8 cellular contexts compared by ENCODE assay signal in the genomic region with DNA sequence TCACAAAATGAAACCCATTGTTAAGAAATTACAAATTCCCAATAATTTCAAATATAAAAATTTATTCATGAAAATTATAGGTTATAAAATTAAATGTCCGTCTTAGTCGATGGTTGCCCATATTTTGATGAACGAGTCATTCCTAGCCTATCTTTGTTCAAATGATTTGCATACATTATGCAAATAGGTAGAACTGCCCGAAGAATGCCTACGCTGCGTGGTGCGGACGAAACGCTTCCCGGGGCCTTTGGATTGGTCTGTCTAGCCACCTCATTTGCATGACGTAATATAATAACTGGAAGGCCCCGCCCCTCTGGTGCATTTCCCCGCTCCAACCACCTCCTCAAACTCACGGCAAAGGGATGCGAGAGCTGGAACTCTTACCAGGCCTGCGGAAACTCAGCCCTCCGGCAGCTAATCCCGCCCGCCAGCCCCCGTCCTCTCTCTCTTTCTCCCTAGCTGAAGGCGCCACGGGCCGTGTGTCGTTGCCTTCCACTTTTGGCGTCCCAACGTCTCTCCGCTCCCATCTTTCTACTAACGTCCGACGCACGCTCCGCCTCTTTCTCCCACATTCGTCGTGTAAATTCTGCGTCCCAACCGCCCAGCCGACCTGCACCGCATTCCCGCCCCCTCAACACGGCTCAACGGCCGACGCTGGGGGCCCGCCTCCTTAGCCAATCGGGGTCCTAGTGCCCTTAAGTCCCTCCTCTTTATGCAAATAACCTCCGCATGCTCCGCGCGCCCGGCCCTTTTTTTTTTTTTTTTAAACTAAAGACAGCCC. TPM values are rescaled to one million over a fixed set of nuclear protein-coding genes. Genes with fewer than 3 reads are reported as not detected.
DNase-seq lines count a peak whose midpoint lies in the region; ATAC-seq, FAIRE-seq and TF ChIP-seq lines count a peak whose summit lies in the region.

No MANE protein-coding gene starts in this region.

- H4K20me1 ChIP-seq in OCI-LY1 (ENCODE audit: insufficient read depth, low read length) (no peaks in the 10 kb centered on the region), endothelial cell of umbilical vein (replicated peaks; ENCODE audit: control insufficient read depth, extremely low read depth, insufficient read depth, low read length) (no peaks in the 10 kb centered on the region)

- H3K4me3 Mint-ChIP-seq in mesothelial cell of epicardium, result peak overlapping the region; percentile 81

- peaks cover 36% of the 10 kb centered on the region for H3K4me1 ChIP-seq in OCI-LY1 (ENCODE audit: insufficient read depth, low read length, severe bottlenecking)
- H3K4me1 ChIP-seq in endothelial cell of umbilical vein (ENCODE audit: control insufficient read depth, extremely low read depth, insufficient read depth, low read length), result peaks cover 13% of the 10 kb centered on the region

- peak; percentile 73 for ATAC-seq in GM21526 (IDR thresholded peaks at IDR 0.05; ENCODE audit: low FRiP score, unreplicated experiment)

- dilution Hi-C loops in endothelial cell of umbilical vein (cut with MboI; ENCODE audit: extremely low pct_ligation_motif_present, low sequenced_read_pairs), result no loop called here

- BruUV-seq in endothelial cell of umbilical vein (replicated peaks; lab: Mats Ljungman, UMichigan), result TSS peak; percentile 89

- no peaks in the 10 kb centered on the region for H3K9me3 ChIP-seq in OCI-LY1 (ENCODE audit: low read length)
- H3K9me3 ChIP-seq in endothelial cell of umbilical vein (replicated peaks; ENCODE audit: control insufficient read depth, insufficient read depth, low read length), result no peaks in the 10 kb centered on the region

- H3K36me3 ChIP-seq in OCI-LY1 (ENCODE audit: insufficient read depth, low read length), result peaks cover 41% of the 10 kb centered on the region
- peaks cover 12 to 14% of the 10 kb centered on the region in 2 experiments for H3K36me3 ChIP-seq in endothelial cell of umbilical vein (ENCODE audit: control insufficient read depth in 2 of 2, extremely low read depth in 1 of 2, insufficient read depth in 2 of 2, low read length in 2 of 2)

- CTCF ChIA-PET in endothelial cell of umbilical vein (lab: Charles Lee), result interaction anchor here (0.7 to 3.9 kb wide), 4 partner anchors 21 to 244 kb away, joined by 3 to 18 read pairs (median 4); a partner anchor contains a TSS

- H3F3A ChIP-seq in OCI-LY1 (ENCODE audit: insufficient read depth, low read length), result no peaks in the 10 kb centered on the region

- H3K9me2 ChIP-seq in OCI-LY1 (ENCODE audit: low read depth, low read length), result no peaks in the 10 kb centered on the region

- H3K4me2 ChIP-seq in OCI-LY1 (ENCODE audit: low read length) (peak overlapping the region; percentile 79), endothelial cell of umbilical vein (ENCODE audit: insufficient read depth, low read length) (peak overlapping the region; percentile 87)

- peak overlapping the region; percentile 98 for H3K4me3 ChIP-seq in OCI-LY1 (ENCODE audit: low read depth, low read length, poor library complexity, severe bottlenecking)
- H3K4me3 ChIP-seq in endothelial cell of umbilical vein (replicated peaks in 1 of 3; ENCODE audit: insufficient read depth in 1 of 3, low read depth in 1 of 3, low read length in 3 of 3), result peak overlapping the region in 2 of 3 experiments; percentile 57 to 80

- FAIRE-seq in endothelial cell of umbilical vein (lab: Jason Lieb, UNC), result peak; percentile 99

- H3K79me2 ChIP-seq in OCI-LY1 (ENCODE audit: insufficient read depth, low read length) (peaks cover 29% of the 10 kb centered on the region), endothelial cell of umbilical vein (ENCODE audit: control insufficient read depth, insufficient read depth, low read length) (peaks cover 41% of the 10 kb centered on the region)

- H3K4me1 Mint-ChIP-seq in mesothelial cell of epicardium, result peaks cover 33% of the 10 kb centered on the region

- H3K36me3 Mint-ChIP-seq in mesothelial cell of epicardium, result peaks cover 12% of the 10 kb centered on the region

- intact Hi-C loops in endothelial cell of umbilical vein (cut with micrococcal nuclease), result loop anchor here (1.0 to 5.0 kb wide), 9 partner anchors 32 to 243 kb away; a partner anchor contains a TSS

- POLR2A ChIA-PET in endothelial cell of umbilical vein (lab: Charles Lee), result interaction anchor here (1.2 to 1.6 kb wide), 2 partner anchors 39 to 41 kb away, joined by 3 read pairs; a partner anchor contains a TSS

- TF ChIP-seq CTCF in OCI-LY1 (IDR thresholded peaks at IDR 0.05; ENCODE audit: low read length) (no peak), endothelial cell of umbilical vein (IDR thresholded peaks at IDR 0.05; ENCODE audit: extremely low read depth in 1 of 2, insufficient read depth in 1 of 2, low read depth in 1 of 2, low read length in 2 of 2) (no peak), mesothelial cell of epicardium (IDR thresholded peaks at IDR 0.05; ENCODE audit: unreplicated experiment) (no peak)

- TF ChIP-seq POLR2A in endothelial cell of umbilical vein (IDR thresholded peaks at IDR 0.05; ENCODE audit: low read depth, low read length), result peak; percentile 73

- H3K9ac ChIP-seq in OCI-LY1 (ENCODE audit: low read length) (peak overlapping the region; percentile 69), endothelial cell of umbilical vein (replicated peaks; ENCODE audit: extremely low read depth, insufficient read depth, low read length) (peak overlapping the region; percentile 93)

- peak overlapping the region; percentile 99 for H3K27ac Mint-ChIP-seq in mesothelial cell of epicardium

- no peaks in the 10 kb centered on the region for H3K27me3 Mint-ChIP-seq in mesothelial cell of epicardium (ENCODE audit: low read depth)

- H3K27ac ChIP-seq in OCI-LY1 (ENCODE audit: low read depth, low read length, poor library complexity, severe bottlenecking) (peak overlapping the region; percentile 96), endothelial cell of umbilical vein (ENCODE audit: insufficient read depth, low read depth, low read length) (peak overlapping the region; percentile 95)

- no peaks in the 10 kb centered on the region for H3K27me3 ChIP-seq in OCI-LY1 (ENCODE audit: insufficient read depth, low read length)
- no peaks in the 10 kb centered on the region for H3K27me3 ChIP-seq in endothelial cell of umbilical vein (ENCODE audit: control insufficient read depth in 2 of 2, insufficient read depth in 2 of 2, low read length in 2 of 2)

- H3K9me1 ChIP-seq in endothelial cell of umbilical vein (replicated peaks; ENCODE audit: control insufficient read depth, extremely low read depth, insufficient read depth, low read length), result no peaks in the 10 kb centered on the region

- H2AFZ ChIP-seq in OCI-LY1 (ENCODE audit: low read length) (no peak overlapping the region), endothelial cell of umbilical vein (ENCODE audit: low read depth, low read length) (peak overlapping the region; percentile 65)

- no peaks in the 10 kb centered on the region for H3K9me3 Mint-ChIP-seq in mesothelial cell of epicardium

- peak; percentile 100 for DNase-seq in DMS 273 (lab: John Stamatoyannopoulos, UW; ENCODE audit: unreplicated experiment)
- peak; percentile 88 for DNase-seq in HuH-7 (ENCODE audit: low spot score)
- DNase-seq in activated T-cell treated with anti-CD3 and anti-CD28 coated beads for 1 hour (ENCODE audit: low read depth), result peak; percentile 91
- peak; percentile 100 for DNase-seq in endothelial cell of umbilical vein (ENCODE audit: low read depth, low spot score)
- DNase-seq in mesothelial cell of epicardium (ENCODE audit: low spot score in 2 of 2, unreplicated experiment in 2 of 2), result peak; percentile 87 to 93
- DNase-seq in stimulated activated CD8-positive, alpha-beta memory T cell treated with anti-CD3 and anti-CD28 coated beads, Interleukin-15, amount 100 ng/mL, for 4 hours (ENCODE audit: low read depth in 2 of 2), result peak; percentile 92 to 94

RNA-seq across cellular contexts. Expression of a gene that starts 0.5 kb away (rescaled TPM):
- total RNA-seq in endothelial cell of umbilical vein (218 and 229 TPM in 2 replicates), mesothelial cell of epicardium (273 to 290 TPM (median 288 TPM) in 3 replicates)
- 88.4 and 114 TPM in 2 replicates for polyA plus RNA-seq in endothelial cell of umbilical vein
- polyA plus RNA-seq in endothelial cell of umbilical vein (2011; cell fraction: cytosol; rRNA removed), result 57.9 and 74.0 TPM in 2 replicates
- 222 and 256 TPM in 2 replicates for polyA plus RNA-seq in endothelial cell of umbilical vein (2011; cell fraction: nucleus; rRNA removed)
- 99.1 and 101 TPM in 2 replicates for polyA plus RNA-seq in endothelial cell of umbilical vein (2012)
- 67.4 and 76.1 TPM in 2 replicates for polyA minus RNA-seq in endothelial cell of umbilical vein
- 53.4 TPM for polyA minus RNA-seq in endothelial cell of umbilical vein (2011; cell fraction: cytosol; rRNA and poly(A)+ RNA removed)
- polyA minus RNA-seq in endothelial cell of umbilical vein (2011; cell fraction: nucleus; rRNA and poly(A)+ RNA removed), result 112 and 122 TPM in 2 replicates

RNA-seq across cellular contexts. Expression of a gene that starts 5.0 kb away (rescaled TPM):
- not detected in 2 replicates for total RNA-seq in endothelial cell of umbilical vein
- not detected in 2 replicates for polyA plus RNA-seq in endothelial cell of umbilical vein
- not detected in 2 replicates for polyA plus RNA-seq in endothelial cell of umbilical vein (2011; cell fraction: cytosol; rRNA removed)
- not detected in 2 replicates for polyA plus RNA-seq in endothelial cell of umbilical vein (2011; cell fraction: nucleus; rRNA removed)
- not detected in 2 replicates for polyA plus RNA-seq in endothelial cell of umbilical vein (2012)
- not detected in 2 replicates for polyA minus RNA-seq in endothelial cell of umbilical vein
- not detected for polyA minus RNA-seq in endothelial cell of umbilical vein (2011; cell fraction: cytosol; rRNA and poly(A)+ RNA removed)
- polyA minus RNA-seq in endothelial cell of umbilical vein (2011; cell fraction: nucleus; rRNA and poly(A)+ RNA removed), result not detected in 2 replicates
- total RNA-seq in mesothelial cell of epicardium, result 5.1 to 6.0 TPM (median 5.1 TPM) in 3 replicates

RNA-seq across cellular contexts. Expression of a gene that starts 27.2 kb away (rescaled TPM):
- total RNA-seq in endothelial cell of umbilical vein (not detected in 2 replicates), mesothelial cell of epicardium (not detected in 3 replicates)
- not detected in 2 replicates for polyA plus RNA-seq in endothelial cell of umbilical vein
- polyA plus RNA-seq in endothelial cell of umbilical vein (2011; cell fraction: cytosol; rRNA removed), result not detected in 2 replicates
- polyA plus RNA-seq in endothelial cell of umbilical vein (2011; cell fraction: nucleus; rRNA removed), result not detected in 2 replicates
- not detected in 2 replicates for polyA plus RNA-seq in endothelial cell of umbilical vein (2012)
- not detected in 2 replicates for polyA minus RNA-seq in endothelial cell of umbilical vein
- polyA minus RNA-seq in endothelial cell of umbilical vein (2011; cell fraction: cytosol; rRNA and poly(A)+ RNA removed), result not detected
- polyA minus RNA-seq in endothelial cell of umbilical vein (2011; cell fraction: nucleus; rRNA and poly(A)+ RNA removed), result not detected in 2 replicates

RNA-seq across cellular contexts. Expression of a gene that starts 32.5 kb away (rescaled TPM):
- total RNA-seq in endothelial cell of umbilical vein (314 and 322 TPM in 2 replicates), mesothelial cell of epicardium (327 to 338 TPM (median 338 TPM) in 3 replicates)
- 190 and 234 TPM in 2 replicates for polyA plus RNA-seq in endothelial cell of umbilical vein
- polyA plus RNA-seq in endothelial cell of umbilical vein (2011; cell fraction: cytosol; rRNA removed), result 129 and 155 TPM in 2 replicates
- polyA plus RNA-seq in endothelial cell of umbilical vein (2011; cell fraction: nucleus; rRNA removed), result 340 and 410 TPM in 2 replicates
- 208 and 213 TPM in 2 replicates for polyA plus RNA-seq in endothelial cell of umbilical vein (2012)
- 222 and 230 TPM in 2 replicates for polyA minus RNA-seq in endothelial cell of umbilical vein
- polyA minus RNA-seq in endothelial cell of umbilical vein (2011; cell fraction: cytosol; rRNA and poly(A)+ RNA removed), result 124 TPM
- 75.0 and 103 TPM in 2 replicates for polyA minus RNA-seq in endothelial cell of umbilical vein (2011; cell fraction: nucleus; rRNA and poly(A)+ RNA removed)

RNA-seq across cellular contexts. Expression of a gene that starts 33.9 kb away (rescaled TPM):
- total RNA-seq in endothelial cell of umbilical vein, result 1.00 and 2.0 TPM in 2 replicates
- 1.1 and 1.8 TPM in 2 replicates for polyA plus RNA-seq in endothelial cell of umbilical vein
- polyA plus RNA-seq in endothelial cell of umbilical vein (2011; cell fraction: cytosol; rRNA removed), result 0.65 and 1.8 TPM in 2 replicates
- 0.81 and 1.2 TPM in 2 replicates for polyA plus RNA-seq in endothelial cell of umbilical vein (2011; cell fraction: nucleus; rRNA removed)
- polyA plus RNA-seq in endothelial cell of umbilical vein (2012), result 0.59 and 0.76 TPM in 2 replicates
- 1.2 TPM in 1 of 2 replicates, not detected in the other for polyA minus RNA-seq in endothelial cell of umbilical vein
- not detected for polyA minus RNA-seq in endothelial cell of umbilical vein (2011; cell fraction: cytosol; rRNA and poly(A)+ RNA removed)
- polyA minus RNA-seq in endothelial cell of umbilical vein (2011; cell fraction: nucleus; rRNA and poly(A)+ RNA removed), result not detected in 2 replicates
- total RNA-seq in mesothelial cell of epicardium, result 0.60 to 0.77 TPM in 2 of 3 replicates, not detected in the other

Comparison
In these comparisons a context has a peak if more than half of its experiments do, and no peak if none do; other contexts are left out.
1. Peak in every context shown above with its lines: DNase-seq, ATAC-seq, H3K4me3 ChIP-seq and H3K27ac ChIP-seq.